34 cellular contexts compared by ENCODE assay signal in genomic region chr12:94285954-94286579, GRCh38.
"Had no signal": no experiment of that assay in that cellular context is flagged by ENCODE, and none has a peak within 500 bp of the region (broad histone marks: within the 10 kb centered on the region; RNA-seq: fewer than 3 reads in every experiment).

No MANE protein-coding gene starts in this region.

- ATAC-seq: activated CD4-positive, CD25-positive, alpha-beta regulatory T cell treated with anti-CD3 and anti-CD28 coated beads, Interleukin-2, amount 50 U/mL, for 24 hours; activated naive CD8-positive, alpha-beta T cell treated with anti-CD3 and anti-CD28 coated beads, Interleukin-2, amount 50 U/mL, for 24 hours; heart right ventricle; left lung; sciatic nerve; stimulated activated naive CD8-positive, alpha-beta T cell treated with anti-CD3 and anti-CD28 coated beads, Interleukin-15, amount 100 ng/mL, for 72 hours had no signal

- H3K9me3 Mint-ChIP-seq: activated CD4-positive, alpha-beta memory T cell treated with anti-CD3 and anti-CD28 coated beads, Interleukin-2, amount 10 ng/mL, durations not matched to agents 7 days and 5 days; activated naive CD4-positive, alpha-beta T cell treated with anti-CD3 and anti-CD28 coated beads, Interleukin-2, amount 50 U/mL, for 24 hours; activated naive CD8-positive, alpha-beta T cell treated with anti-CD3 and anti-CD28 coated beads, Interleukin-2, amount 50 U/mL, for 24 hours; activated T-helper 2 cell treated with anti-CD3 and anti-CD28 coated beads, Interferon-gamma antibody, Interleukin-2, Interleukin-4, amounts not matched to agents 10 μg/mL and 5 μg/mL and 100 μg/mL, durations not matched to agents 14 hours and 24 hours and 36 hours; central memory CD8-positive, alpha-beta T cell; nephron; stimulated activated naive CD8-positive, alpha-beta T cell treated with anti-CD3 and anti-CD28 coated beads, Interleukin-15, amount 100 ng/mL, for 72 hours; T-helper 1 cell treated with Interleukin-12 subunit alpha and Interleukin-12 subunit beta and Interleukin-4 antibody, amounts not matched to agents 30 μg/mL and 1 μg/mL, for 36 hours had no signal

- H3K4me3 Mint-ChIP-seq: activated CD4-positive, alpha-beta memory T cell treated with anti-CD3 and anti-CD28 coated beads, Interleukin-2, amount 10 ng/mL, durations not matched to agents 7 days and 5 days; activated naive CD4-positive, alpha-beta T cell treated with anti-CD3 and anti-CD28 coated beads, Interleukin-2, amount 50 U/mL, for 24 hours; activated naive CD8-positive, alpha-beta T cell treated with anti-CD3 and anti-CD28 coated beads, Interleukin-2, amount 50 U/mL, for 24 hours; central memory CD8-positive, alpha-beta T cell; nephron; stimulated activated naive CD8-positive, alpha-beta T cell treated with anti-CD3 and anti-CD28 coated beads, Interleukin-15, amount 100 ng/mL, for 72 hours; T-helper 1 cell treated with Interleukin-12 subunit alpha and Interleukin-12 subunit beta and Interleukin-4 antibody, amounts not matched to agents 30 μg/mL and 1 μg/mL, for 36 hours had no signal

- H3K9me3 ChIP-seq: breast epithelium, esophagus muscularis mucosa, heart right ventricle, left lung, neutrophil, ovary, upper lobe of left lung, vagina had no signal

- H3K27me3 ChIP-seq: breast epithelium, esophagus muscularis mucosa, heart right ventricle, left lung, neutrophil, ovary, upper lobe of left lung, vagina had no signal

- H3K4me3 ChIP-seq: breast epithelium, esophagus muscularis mucosa, heart right ventricle, left lung, ovary, skin epidermis, upper lobe of left lung, vagina had no signal

- H3K4me1 ChIP-seq: breast epithelium had no signal

- H3K27ac Mint-ChIP-seq: activated CD4-positive, alpha-beta memory T cell treated with anti-CD3 and anti-CD28 coated beads, Interleukin-2, amount 10 ng/mL, durations not matched to agents 7 days and 5 days; activated naive CD4-positive, alpha-beta T cell treated with anti-CD3 and anti-CD28 coated beads, Interleukin-2, amount 50 U/mL, for 24 hours; activated naive CD8-positive, alpha-beta T cell treated with anti-CD3 and anti-CD28 coated beads, Interleukin-2, amount 50 U/mL, for 24 hours; activated T-helper 2 cell treated with anti-CD3 and anti-CD28 coated beads, Interferon-gamma antibody, Interleukin-2, Interleukin-4, amounts not matched to agents 10 μg/mL and 5 μg/mL and 100 μg/mL, durations not matched to agents 14 hours and 24 hours and 36 hours; nephron; progenitor cell of endocrine pancreas had no signal

- H3K27ac ChIP-seq: breast epithelium, esophagus muscularis mucosa, heart right ventricle, left lung, neutrophil, ovary, skin epidermis, upper lobe of left lung, vagina, VCaP had no signal

- H3K36me3 ChIP-seq: breast epithelium, ovary, vagina had no signal

- H3K27me3 Mint-ChIP-seq: activated CD4-positive, alpha-beta memory T cell treated with anti-CD3 and anti-CD28 coated beads, Interleukin-2, amount 10 ng/mL, durations not matched to agents 7 days and 5 days; activated naive CD4-positive, alpha-beta T cell treated with anti-CD3 and anti-CD28 coated beads, Interleukin-2, amount 50 U/mL, for 24 hours; activated naive CD8-positive, alpha-beta T cell treated with anti-CD3 and anti-CD28 coated beads, Interleukin-2, amount 50 U/mL, for 24 hours; central memory CD8-positive, alpha-beta T cell; progenitor cell of endocrine pancreas; stimulated activated naive CD8-positive, alpha-beta T cell treated with anti-CD3 and anti-CD28 coated beads, Interleukin-15, amount 100 ng/mL, for 72 hours had no signal

- DNase-seq: activated CD4-positive, alpha-beta memory T cell treated with anti-CD3 and anti-CD28 coated beads, Interleukin-2, amount 10 ng/mL, durations not matched to agents 7 days and 5 days; activated CD4-positive, alpha-beta T cell treated with anti-CD3 and anti-CD28 coated beads for 48 hours; activated CD8-positive, alpha-beta memory T cell treated with anti-CD3 and anti-CD28 coated beads, Interleukin-2, amount 50 U/mL, for 48 hours; activated naive CD8-positive, alpha-beta T cell treated with anti-CD3 and anti-CD28 coated beads, Interleukin-2, amount 50 U/mL, for 24 hours; activated T-cell treated with anti-CD3 and anti-CD28 coated beads, Interleukin-2, amount 50 U/mL, for 48 hours; amygdala; dermis blood vessel endothelial cell; effector CD4-positive, alpha-beta T cell; foreskin melanocyte; heart right ventricle; kidney glomerular epithelial cell; left lung; ovary; stimulated activated CD4-positive, alpha-beta T cell treated with anti-CD3 and anti-CD28 coated beads, Interleukin-12 subunit alpha, Interleukin-12 subunit beta, amount 100 ng/mL, for 4 hours; stimulated activated CD4-positive, alpha-beta T cell treated with anti-CD3 and anti-CD28 coated beads, Interleukin-4, amount 100 ng/mL, for 1 hour; stimulated activated naive CD8-positive, alpha-beta T cell treated with anti-CD3 and anti-CD28 coated beads, Interleukin-15, amount 100 ng/mL, for 72 hours; substantia nigra; SW 1271; T1000; upper lobe of left lung had no signal
